In the genomic region with DNA sequence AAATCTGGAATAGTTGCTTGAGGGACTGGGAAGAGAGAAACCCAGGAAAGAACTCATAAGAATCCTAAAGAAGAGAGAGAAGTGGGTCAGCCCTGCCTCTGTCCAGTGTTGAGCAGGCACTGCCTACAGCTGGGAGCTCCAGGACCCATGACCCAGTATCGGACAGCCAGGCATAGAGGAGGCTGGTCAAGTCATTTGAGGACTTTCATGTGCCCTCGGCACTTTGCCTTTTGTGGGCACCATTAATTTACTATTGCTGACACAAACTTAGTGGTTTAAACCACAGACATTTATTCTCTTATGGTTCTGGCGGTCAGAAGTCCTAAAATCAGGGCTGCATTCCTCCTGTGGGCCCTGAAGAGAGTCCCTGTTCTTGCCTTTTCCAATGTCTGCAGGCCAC, we compare ENCODE assay signal across 20 cellular contexts.
"Had no signal": no experiment of that assay in that cellular context is flagged by ENCODE, and none has a peak within 500 bp of the region (broad histone marks: within the 10 kb centered on the region; RNA-seq: fewer than 3 reads in every experiment).

No MANE protein-coding gene starts in this region.

- DNase-seq: activated CD4-positive, alpha-beta T cell treated with anti-CD3 and anti-CD28 coated beads for 4 hours; activated CD8-positive, alpha-beta memory T cell treated with anti-CD3 and anti-CD28 coated beads, Interleukin-2, amount 50 U/mL, for 4 hours; activated CD8-positive, alpha-beta T cell treated with anti-CD3 and anti-CD28 coated beads for 36 hours; activated gamma-delta T cell treated with Interleukin-2 at 50 U/mL for 16 hours; activated naive CD4-positive, alpha-beta T cell treated with anti-CD3 and anti-CD28 coated beads, Interleukin-2, amount 10 ng/mL, durations not matched to agents 7 days and 5 days; activated naive CD8-positive, alpha-beta T cell treated with anti-CD3 and anti-CD28 coated beads for 36 hours; activated T-cell treated with anti-CD3 and anti-CD28 coated beads, Interleukin-2, amount 50 U/mL, for 72 hours; NCI-H1092; NCI-H1417; NCI-H1930; NCI-H2171; NCI-H2227 treated with DMSO at 0.1 percent for 48 hours; NCI-H774; Right ventricle myocardium superior; SW 1271 had no signal

- H3K27ac ChIP-seq: RWPE1, SJSA1 had no signal

- H3K4me3 ChIP-seq: K562, SJSA1 had no signal

- H3K27ac Mint-ChIP-seq: activated CD8-positive, alpha-beta T cell treated with anti-CD3 and anti-CD28 coated beads for 36 hours; activated naive CD4-positive, alpha-beta T cell treated with anti-CD3 and anti-CD28 coated beads, Interleukin-2, amount 10 ng/mL, durations not matched to agents 7 days and 5 days; activated naive CD8-positive, alpha-beta T cell treated with anti-CD3 and anti-CD28 coated beads for 36 hours; activated T-cell treated with anti-CD3 and anti-CD28 coated beads, Interleukin-2, amount 50 U/mL, for 72 hours; activated T-helper 2 cell treated with anti-CD3 and anti-CD28 coated beads, Interferon-gamma antibody, Interleukin-2, Interleukin-4, amounts not matched to agents 10 μg/mL and 5 μg/mL and 100 μg/mL, durations not matched to agents 14 hours and 24 hours and 36 hours; T-helper 1 cell treated with Interleukin-12 subunit alpha and Interleukin-12 subunit beta and Interleukin-4 antibody, amounts not matched to agents 30 μg/mL and 1 μg/mL, for 36 hours had no signal

- H3K9me3 Mint-ChIP-seq: activated T-helper 2 cell treated with anti-CD3 and anti-CD28 coated beads, Interferon-gamma antibody, Interleukin-2, Interleukin-4, amounts not matched to agents 10 μg/mL and 5 μg/mL and 100 μg/mL, durations not matched to agents 14 hours and 24 hours and 36 hours; T-helper 1 cell treated with Interleukin-12 subunit alpha and Interleukin-12 subunit beta and Interleukin-4 antibody, amounts not matched to agents 30 μg/mL and 1 μg/mL, for 36 hours had no signal

- H3K36me3 Mint-ChIP-seq: activated naive CD4-positive, alpha-beta T cell treated with anti-CD3 and anti-CD28 coated beads, Interleukin-2, amount 10 ng/mL, durations not matched to agents 7 days and 5 days; activated naive CD8-positive, alpha-beta T cell treated with anti-CD3 and anti-CD28 coated beads for 36 hours had no signal

- FAIRE-seq: K562 had no signal

- H3K27me3 ChIP-seq: SJSA1 had no signal

- H3K4me3 Mint-ChIP-seq: activated CD8-positive, alpha-beta T cell treated with anti-CD3 and anti-CD28 coated beads for 36 hours; activated naive CD4-positive, alpha-beta T cell treated with anti-CD3 and anti-CD28 coated beads, Interleukin-2, amount 10 ng/mL, durations not matched to agents 7 days and 5 days; activated naive CD8-positive, alpha-beta T cell treated with anti-CD3 and anti-CD28 coated beads for 36 hours; activated T-cell treated with anti-CD3 and anti-CD28 coated beads, Interleukin-2, amount 50 U/mL, for 72 hours; T-helper 1 cell treated with Interleukin-12 subunit alpha and Interleukin-12 subunit beta and Interleukin-4 antibody, amounts not matched to agents 30 μg/mL and 1 μg/mL, for 36 hours had no signal

- H3K4me1 Mint-ChIP-seq: activated naive CD4-positive, alpha-beta T cell treated with anti-CD3 and anti-CD28 coated beads, Interleukin-2, amount 10 ng/mL, durations not matched to agents 7 days and 5 days; activated naive CD8-positive, alpha-beta T cell treated with anti-CD3 and anti-CD28 coated beads for 36 hours had no signal

- H3K36me3 ChIP-seq: SJSA1 had no signal

- H3K9me3 ChIP-seq: SJSA1 had no signal

- H3K4me1 ChIP-seq: SJSA1 had no signal
